Comparison of ENCODE assay signal across 11 cellular contexts in genomic region chr13:104034891-104035290, GRCh38.
"Had no signal": no experiment of that assay in that cellular context is flagged by ENCODE, and none has a peak within 500 bp of the region (broad histone marks: within the 10 kb centered on the region; RNA-seq: fewer than 3 reads in every experiment).

No MANE protein-coding gene starts in this region.

- H2AFZ ChIP-seq: GM23248 had no signal

- H3K27me3 Mint-ChIP-seq: IgD-negative memory B cell had no signal

- ATAC-seq: HCT116, HepG2 had no signal

- H3K4me2 ChIP-seq: KMS-11 had no signal

- H3K27ac ChIP-seq: GM23248, KMS-11 had no signal

- H3K4me1 Mint-ChIP-seq: IgD-negative memory B cell had no signal

- H3K4me3 Mint-ChIP-seq: HFFc6, IgD-negative memory B cell had no signal

- H3K4me3 ChIP-seq: GM23248, HAP-1 had no signal

- H3K27ac Mint-ChIP-seq: HFFc6, IgD-negative memory B cell had no signal

- H3K9ac ChIP-seq: GM23248, KMS-11 had no signal

- H3K36me3 ChIP-seq: HAP-1 had no signal

- H3K4me1 ChIP-seq: HAP-1 had no signal

- DNase-seq: GM23248, H7, HFFc6, Karpas-422, KBM-7 had no signal

- FAIRE-seq: HepG2, HTR-8/SVneo had no signal

- H3K9me3 ChIP-seq: HAP-1 had no signal
